9 cellular contexts compared by ENCODE assay signal in genomic region chr18:58221060-58221725, GRCh38.
DNase-seq lines count a peak whose midpoint lies in the region; FAIRE-seq and TF ChIP-seq lines count a peak whose summit lies in the region.
"Had no signal": no experiment of that assay in that cellular context is flagged by ENCODE, and none has a peak within 500 bp of the region (broad histone marks: within the 10 kb centered on the region; RNA-seq: fewer than 3 reads in every experiment).

No MANE protein-coding gene starts in this region.

- H3K4me1 Mint-ChIP-seq in activated T-cell treated with anti-CD3 and anti-CD28 coated beads, Interleukin-2, amount 50 U/mL, for 24 hours (ENCODE audit: low read depth) = peaks cover 14% of the 10 kb centered on the region
- H3K4me1 Mint-ChIP-seq in CD4-positive, alpha-beta memory T cell = peaks cover 0 to 3% (median under 1%) of the 10 kb centered on the region in 4 donors

- H3K9me3 Mint-ChIP-seq in activated T-cell treated with anti-CD3 and anti-CD28 coated beads, Interleukin-2, amount 50 U/mL, for 24 hours = no peaks in the 10 kb centered on the region
- H3K9me3 Mint-ChIP-seq in CD4-positive, alpha-beta memory T cell = no peaks in the 10 kb centered on the region

- H3K27ac ChIP-seq in CD4-positive, alpha-beta memory T cell (ENCODE audit: low read depth, low read length) = no peak overlapping the region
- H3K27ac ChIP-seq: SK-N-MC had no signal

- H3K4me3 ChIP-seq in foreskin fibroblast (ENCODE audit: low read depth in 1 of 2, low read length in 2 of 2) (peak overlapping the region in 1 of 2 donors; percentile 28), retinal pigment epithelial cell (ENCODE audit: low read length) (peak overlapping the region; percentile 61)
- H3K4me3 ChIP-seq in CD4-positive, alpha-beta memory T cell (ENCODE audit: low read length in 2 of 2) = no peak overlapping the region
- H3K4me3 ChIP-seq: SK-N-MC had no signal

- CTCF ChIA-PET in CD4-positive, alpha-beta memory T cell (lab: Charles Lee; ENCODE audit: partially characterized antibody) = no interaction called here

- no peaks in the 10 kb centered on the region for H3K36me3 ChIP-seq in CD4-positive, alpha-beta memory T cell (ENCODE audit: insufficient read depth, low read length)

- TF ChIP-seq CTCF in foreskin fibroblast (IDR thresholded peaks at IDR 0.05; ENCODE audit: low read depth, low read length) (no peak), retinal pigment epithelial cell (conservative IDR thresholded peaks at IDR 0.05; ENCODE audit: low read depth, low read length) (no peak)

- peak; percentile 80 for FAIRE-seq in H54 (lab: Jason Lieb, UNC)

- POLR2A ChIA-PET in CD4-positive, alpha-beta memory T cell (lab: Charles Lee; ENCODE audit: partially characterized antibody) = no interaction called here

- no peaks in the 10 kb centered on the region for H3K4me1 ChIP-seq in CD4-positive, alpha-beta memory T cell (ENCODE audit: insufficient read depth, low read length)

- H3K36me3 Mint-ChIP-seq in activated T-cell treated with anti-CD3 and anti-CD28 coated beads, Interleukin-2, amount 50 U/mL, for 24 hours (ENCODE audit: low read depth) = no peaks in the 10 kb centered on the region
- H3K36me3 Mint-ChIP-seq in CD4-positive, alpha-beta memory T cell = no peaks in the 10 kb centered on the region

- no peak for TF ChIP-seq POLR2A in H54 (IDR thresholded peaks at IDR 0.05; ENCODE audit: low read depth, low read length)

- H3K27me3 Mint-ChIP-seq in activated T-cell treated with anti-CD3 and anti-CD28 coated beads, Interleukin-2, amount 50 U/mL, for 24 hours = peaks cover 12% of the 10 kb centered on the region
- peaks cover 4 to 11% of the 10 kb centered on the region in 2 donors for H3K27me3 Mint-ChIP-seq in CD4-positive, alpha-beta memory T cell

- DNase-seq in H54 (ENCODE audit: insufficient read length, low spot score) (no peak), SW480 (ENCODE audit: low spot score) (peak; percentile 90), foreskin fibroblast (peak; percentile 18 to 57), retinal pigment epithelial cell (ENCODE audit: low read depth) (peak; percentile 91), superior temporal gyrus (ENCODE audit: extremely low spot score) (no peak), DMS114 treated with DMSO at 0.1 percent for 48 hours (lab: John Stamatoyannopoulos, UW; ENCODE audit: unreplicated experiment) (no peak)
- no peak for DNase-seq in activated T-cell treated with anti-CD3 and anti-CD28 coated beads, Interleukin-2, amount 50 U/mL, for 24 hours
- DNase-seq in CD4-positive, alpha-beta memory T cell = no peak

- no peak overlapping the region for H3K27ac Mint-ChIP-seq in activated T-cell treated with anti-CD3 and anti-CD28 coated beads, Interleukin-2, amount 50 U/mL, for 24 hours
- H3K27ac Mint-ChIP-seq in CD4-positive, alpha-beta memory T cell = no peak overlapping the region

- H3K9me3 ChIP-seq in CD4-positive, alpha-beta memory T cell (ENCODE audit: control insufficient read depth in 1 of 2, low read length in 2 of 2) = no peaks in the 10 kb centered on the region

- intact Hi-C loops in CD4-positive, alpha-beta memory T cell (cut with micrococcal nuclease) = no loop called here

- H3K4me3 Mint-ChIP-seq in activated T-cell treated with anti-CD3 and anti-CD28 coated beads, Interleukin-2, amount 50 U/mL, for 24 hours = no peak overlapping the region
- no peak overlapping the region for H3K4me3 Mint-ChIP-seq in CD4-positive, alpha-beta memory T cell

- H3K27me3 ChIP-seq in CD4-positive, alpha-beta memory T cell (ENCODE audit: insufficient read depth, low read length) = no peaks in the 10 kb centered on the region

Comparison
In these comparisons a context has a peak if more than half of its experiments do, and no peak if none do; other contexts are left out.
1. DNase-seq: peak in SW480 (single experiment), foreskin fibroblast (2 of 2) and retinal pigment epithelial cell (single experiment); none in H54 (single experiment), activated T-cell treated with anti-CD3 and anti-CD28 coated beads, Interleukin-2, amount 50 U/mL, for 24 hours (single experiment), CD4-positive, alpha-beta memory T cell (0 of 5), superior temporal gyrus (single experiment) and DMS114 treated with DMSO at 0.1 percent for 48 hours (single experiment).